In genomic region chr4:13261486-13262257, GRCh38 we compare ENCODE assay signal across 16 cellular contexts.
"Had no signal": no experiment of that assay in that cellular context is flagged by ENCODE, and none has a peak within 500 bp of the region (broad histone marks: within the 10 kb centered on the region; RNA-seq: fewer than 3 reads in every experiment).

No MANE protein-coding gene starts in this region.

- H3K4me3 Mint-ChIP-seq: activated CD4-positive, alpha-beta memory T cell treated with anti-CD3 and anti-CD28 coated beads for 36 hours; activated CD8-positive, alpha-beta memory T cell treated with anti-CD3 and anti-CD28 coated beads, Interleukin-2, amount 10 ng/mL, durations not matched to agents 7 days and 5 days; activated naive CD4-positive, alpha-beta T cell treated with anti-CD3 and anti-CD28 coated beads, Interleukin-2, amount 10 ng/mL, durations not matched to agents 7 days and 5 days; stimulated activated naive CD8-positive, alpha-beta T cell treated with anti-CD3 and anti-CD28 coated beads, Interleukin-15, amount 100 ng/mL, for 72 hours had no signal

- H3K27me3 ChIP-seq: ascending aorta, dorsolateral prefrontal cortex, gastroesophageal sphincter, heart right ventricle, pancreas had no signal

- H3K36me3 ChIP-seq: ascending aorta, gastroesophageal sphincter, heart right ventricle, pancreas had no signal

- H3K4me1 ChIP-seq: ascending aorta, gastroesophageal sphincter, heart right ventricle, pancreas had no signal

- H3K36me3 Mint-ChIP-seq: activated CD8-positive, alpha-beta memory T cell treated with anti-CD3 and anti-CD28 coated beads, Interleukin-2, amount 10 ng/mL, durations not matched to agents 7 days and 5 days; activated naive CD4-positive, alpha-beta T cell treated with anti-CD3 and anti-CD28 coated beads, Interleukin-2, amount 10 ng/mL, durations not matched to agents 7 days and 5 days had no signal

- H3K27ac ChIP-seq: ascending aorta, dorsolateral prefrontal cortex, gastroesophageal sphincter, heart right ventricle, pancreas had no signal

- H3K27ac Mint-ChIP-seq: activated CD4-positive, alpha-beta memory T cell treated with anti-CD3 and anti-CD28 coated beads for 36 hours; activated CD8-positive, alpha-beta memory T cell treated with anti-CD3 and anti-CD28 coated beads, Interleukin-2, amount 10 ng/mL, durations not matched to agents 7 days and 5 days; activated naive CD4-positive, alpha-beta T cell treated with anti-CD3 and anti-CD28 coated beads, Interleukin-2, amount 10 ng/mL, durations not matched to agents 7 days and 5 days; activated T-helper 2 cell treated with anti-CD3 and anti-CD28 coated beads, Interferon-gamma antibody, Interleukin-2, Interleukin-4, amounts not matched to agents 10 μg/mL and 5 μg/mL and 100 μg/mL, durations not matched to agents 14 hours and 24 hours and 36 hours; stimulated activated naive CD8-positive, alpha-beta T cell treated with anti-CD3 and anti-CD28 coated beads, Interleukin-15, amount 100 ng/mL, for 72 hours had no signal

- H3K4me3 ChIP-seq: ascending aorta, dorsolateral prefrontal cortex, gastroesophageal sphincter, heart right ventricle, pancreas had no signal

- H3K4me1 Mint-ChIP-seq: activated CD8-positive, alpha-beta memory T cell treated with anti-CD3 and anti-CD28 coated beads, Interleukin-2, amount 10 ng/mL, durations not matched to agents 7 days and 5 days; activated naive CD4-positive, alpha-beta T cell treated with anti-CD3 and anti-CD28 coated beads, Interleukin-2, amount 10 ng/mL, durations not matched to agents 7 days and 5 days had no signal

- H3K9me3 Mint-ChIP-seq: activated CD4-positive, alpha-beta memory T cell treated with anti-CD3 and anti-CD28 coated beads for 36 hours; activated naive CD4-positive, alpha-beta T cell treated with anti-CD3 and anti-CD28 coated beads, Interleukin-2, amount 10 ng/mL, durations not matched to agents 7 days and 5 days; activated T-helper 2 cell treated with anti-CD3 and anti-CD28 coated beads, Interferon-gamma antibody, Interleukin-2, Interleukin-4, amounts not matched to agents 10 μg/mL and 5 μg/mL and 100 μg/mL, durations not matched to agents 14 hours and 24 hours and 36 hours had no signal

- DNase-seq: activated CD4-positive, alpha-beta memory T cell treated with anti-CD3 and anti-CD28 coated beads for 36 hours; activated CD8-positive, alpha-beta memory T cell treated with anti-CD3 and anti-CD28 coated beads, Interleukin-2, amount 10 ng/mL, durations not matched to agents 7 days and 5 days; activated naive CD4-positive, alpha-beta T cell treated with anti-CD3 and anti-CD28 coated beads, Interleukin-2, amount 10 ng/mL, durations not matched to agents 7 days and 5 days; activated T-cell treated with anti-CD3 and anti-CD28 coated beads, Interleukin-2, amount 50 U/mL, for 1 hour; dorsolateral prefrontal cortex; erythroblast; heart right ventricle; left colon; pancreas; stimulated activated CD4-positive, alpha-beta T cell treated with anti-CD3 and anti-CD28 coated beads, Interleukin-1b, Interleukin-23, amount 100 ng/mL, for 48 hours; stimulated activated naive CD8-positive, alpha-beta T cell treated with anti-CD3 and anti-CD28 coated beads, Interleukin-15, amount 100 ng/mL, for 72 hours; T-helper 1 cell had no signal

- ATAC-seq: activated CD8-positive, alpha-beta memory T cell treated with anti-CD3 and anti-CD28 coated beads, Interleukin-2, amount 10 ng/mL, durations not matched to agents 7 days and 5 days; gastroesophageal sphincter; heart right ventricle; left colon; pancreas; sciatic nerve; stimulated activated naive CD8-positive, alpha-beta T cell treated with anti-CD3 and anti-CD28 coated beads, Interleukin-15, amount 100 ng/mL, for 72 hours had no signal

- H3K9me3 ChIP-seq: ascending aorta, gastroesophageal sphincter, heart right ventricle, pancreas had no signal

- H3K27me3 Mint-ChIP-seq: activated CD4-positive, alpha-beta memory T cell treated with anti-CD3 and anti-CD28 coated beads for 36 hours; activated CD8-positive, alpha-beta memory T cell treated with anti-CD3 and anti-CD28 coated beads, Interleukin-2, amount 10 ng/mL, durations not matched to agents 7 days and 5 days; activated naive CD4-positive, alpha-beta T cell treated with anti-CD3 and anti-CD28 coated beads, Interleukin-2, amount 10 ng/mL, durations not matched to agents 7 days and 5 days; stimulated activated naive CD8-positive, alpha-beta T cell treated with anti-CD3 and anti-CD28 coated beads, Interleukin-15, amount 100 ng/mL, for 72 hours had no signal
